In the genomic region with DNA sequence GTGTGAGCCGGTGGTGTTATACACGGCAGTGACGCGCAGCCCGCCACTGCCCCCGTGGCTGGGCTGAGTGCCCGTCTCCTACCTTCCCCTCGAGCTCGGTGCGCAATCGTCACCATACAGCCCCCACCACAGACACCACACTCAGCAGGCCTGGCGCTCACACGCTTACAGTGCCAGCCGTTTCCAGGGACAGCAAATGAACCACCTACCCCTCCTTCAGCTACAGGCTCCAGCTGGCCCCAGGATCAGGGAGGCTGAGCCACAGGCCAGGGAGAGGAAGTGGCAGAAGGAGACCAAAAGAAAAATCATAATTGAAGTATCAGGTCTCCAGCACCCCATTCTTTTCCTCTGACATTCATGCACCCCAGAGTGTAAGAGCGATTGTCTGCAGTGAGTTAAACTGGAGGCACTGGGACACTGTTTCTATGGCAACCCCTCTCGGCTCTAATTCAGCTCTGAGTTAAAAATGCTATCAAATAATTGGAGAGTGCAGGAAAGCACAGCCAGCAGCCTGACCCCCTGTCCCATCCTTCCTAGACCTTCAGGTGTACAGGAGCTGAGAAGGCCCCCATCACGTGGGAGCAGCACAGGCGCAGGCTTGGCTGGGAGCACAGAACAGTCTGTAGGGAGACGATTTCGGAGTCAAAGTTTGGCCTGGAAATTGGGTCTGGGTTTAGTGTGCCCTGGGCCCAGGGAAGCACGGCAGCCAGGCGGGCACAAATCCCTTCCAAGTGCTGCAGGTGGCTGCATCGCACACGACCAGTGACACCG, we compare ENCODE assay signal across 16 cellular contexts. TPM values are rescaled to one million over a fixed set of nuclear protein-coding genes. Genes with fewer than 3 reads are reported as not detected.
DNase-seq lines count a peak whose midpoint lies in the region; ATAC-seq and TF ChIP-seq lines count a peak whose summit lies in the region.
"Had no signal": no experiment of that assay in that cellular context is flagged by ENCODE, and none has a peak within 500 bp of the region (broad histone marks: within the 10 kb centered on the region; RNA-seq: fewer than 3 reads in every experiment).

No MANE protein-coding gene starts in this region.

- H3K27me3 Mint-ChIP-seq in CD14-positive monocyte (ENCODE audit: low read depth in 3 of 3) (peaks cover 4 to 11% (median 9%) of the 10 kb centered on the region in 3 donors), H9 (ENCODE audit: low read depth) (peaks cover 11% of the 10 kb centered on the region), WTC11 (ENCODE audit: low read depth) (no peaks in the 10 kb centered on the region)

- H3K27ac ChIP-seq in neural cell (ENCODE audit: low read length) (peak overlapping the region; percentile 50), H9 (ENCODE audit: insufficient read length, low read depth, low read length) (no peak overlapping the region), hepatocyte (no peak overlapping the region)
- H3K27ac ChIP-seq: ovary, SK-N-MC had no signal

- H3K18ac ChIP-seq in H9 (ENCODE audit: insufficient read length, low read depth, low read length) = no peak overlapping the region

- no peak overlapping the region for H2BK15ac ChIP-seq in H9 (ENCODE audit: low read depth, low read length)

- H3K27ac Mint-ChIP-seq in CD14-positive monocyte (peak overlapping the region in 2 of 7 donors; percentile 15 to 63), H9 (0 out of 7 replicates have a peak overlapping the region, but pooled peaks of 1 of the 3 experiments have one; percentile 68), WTC11 (no peak overlapping the region)
- H3K27ac Mint-ChIP-seq: activated B cell treated with CpG ODN at 0.5 μM for 24 hours; activated naive CD4-positive, alpha-beta T cell treated with anti-CD3 and anti-CD28 coated beads, Interleukin-2, amount 10 ng/mL, durations not matched to agents 7 days and 5 days; mesothelial cell of epicardium had no signal

- CTCF ChIA-PET in WTC11 (lab: Charles Lee) = interaction anchor here (0.9 to 3.6 kb wide), 3 partner anchors 39 to 102 kb away, joined by 3 to 13 read pairs (median 4); no protein-coding TSS in a partner anchor

- DNase-seq in CD14-positive monocyte (ENCODE audit: low spot score) (peak; percentile 32), NCI-H1694 treated with DMSO at 0.1 percent for 48 hours (lab: John Stamatoyannopoulos, UW) (peak; percentile 91), astrocyte of the hippocampus (ENCODE audit: low read depth, low spot score) (peak; percentile 28), H9 (no peak), WTC11 (ENCODE audit: low spot score) (no peak), hepatocyte (ENCODE audit: low spot score) (no peak), T-helper 9 cell (no peak)
- DNase-seq: activated B cell treated with CpG ODN at 0.5 μM for 24 hours; activated naive CD4-positive, alpha-beta T cell treated with anti-CD3 and anti-CD28 coated beads, Interleukin-2, amount 10 ng/mL, durations not matched to agents 7 days and 5 days; immature natural killer cell; NCI-H2029 had no signal

- no peaks in the 10 kb centered on the region; the same call in 1 of the 2 replicates for H3K4me1 ChIP-seq in H9 (ENCODE audit: insufficient read depth, low read length)
- no peaks in the 10 kb centered on the region for H3K4me1 ChIP-seq in hepatocyte (ENCODE audit: insufficient read depth)

- no peak overlapping the region for H3K14ac ChIP-seq in H9 (ENCODE audit: insufficient read depth, low read length)

- TF ChIP-seq EP300 in neural cell (conservative IDR thresholded peaks at IDR 0.05; ENCODE audit: poor library complexity, severe bottlenecking) = no peak

- H2BK12ac ChIP-seq in H9 (ENCODE audit: insufficient read length, low read depth, low read length) = no peak overlapping the region

- no peak for TF ChIP-seq CTCF in CD14-positive monocyte (IDR thresholded peaks at IDR 0.05)
- TF ChIP-seq CTCF in neural cell (IDR thresholded peaks at IDR 0.05; ENCODE audit: poor library complexity, severe bottlenecking) = no peak
- TF ChIP-seq CTCF in H9 (conservative IDR thresholded peaks at IDR 0.05) = no peak
- TF ChIP-seq CTCF in WTC11 (IDR thresholded peaks at IDR 0.05) = no peak
- TF ChIP-seq CTCF in hepatocyte (IDR thresholded peaks at IDR 0.05; ENCODE audit: poor library complexity) = no peak

- H3K36me3 Mint-ChIP-seq in CD14-positive monocyte (no peaks in the 10 kb centered on the region), H9 (ENCODE audit: insufficient read depth in 1 of 3, low read depth in 3 of 3) (no peaks in the 10 kb centered on the region), WTC11 (no peaks in the 10 kb centered on the region)
- H3K36me3 Mint-ChIP-seq: activated naive CD4-positive, alpha-beta T cell treated with anti-CD3 and anti-CD28 coated beads, Interleukin-2, amount 10 ng/mL, durations not matched to agents 7 days and 5 days; immature natural killer cell; mesothelial cell of epicardium had no signal

- no peaks in the 10 kb centered on the region for H4K20me1 ChIP-seq in neural cell (ENCODE audit: insufficient read depth)
- H4K20me1 ChIP-seq in H9 (ENCODE audit: control insufficient read depth, insufficient read depth, insufficient read length) = no peaks in the 10 kb centered on the region
- H4K20me1 ChIP-seq in hepatocyte (ENCODE audit: insufficient read depth, poor library complexity, severe bottlenecking) = no peaks in the 10 kb centered on the region

- no peaks in the 10 kb centered on the region for H3K36me3 ChIP-seq in neural cell (ENCODE audit: insufficient read depth, low read length)
- no peaks in the 10 kb centered on the region for H3K36me3 ChIP-seq in hepatocyte (replicated peaks; ENCODE audit: insufficient read depth, low read depth)
- H3K36me3 ChIP-seq: ovary had no signal

- H3K4ac ChIP-seq in H9 (ENCODE audit: low read depth, low read length) = no peak overlapping the region

- H3K79me1 ChIP-seq in H9 (ENCODE audit: insufficient read depth, low read depth, low read length, poor library complexity, severe bottlenecking) = no peaks in the 10 kb centered on the region

- H3K4me2 ChIP-seq in neural cell (ENCODE audit: low read length) (peak overlapping the region; percentile 17), H9 (ENCODE audit: insufficient read depth, insufficient read length, low read length) (no peak overlapping the region), hepatocyte (no peak overlapping the region)

- no peak overlapping the region for H2AFZ ChIP-seq in neural cell (ENCODE audit: low read depth, low read length)
- H2AFZ ChIP-seq in H9 (ENCODE audit: low read length) = no peak overlapping the region
- H2AFZ ChIP-seq in hepatocyte = no peak overlapping the region

- TF ChIP-seq RAD21 in neural cell (conservative IDR thresholded peaks at IDR 0.05) = no peak

- ATAC-seq in WTC11 = no peak

- no peaks in the 10 kb centered on the region for H3K9me3 ChIP-seq in neural cell (ENCODE audit: low read length)
- H3K9me3 ChIP-seq in H9 (ENCODE audit: control insufficient read depth, low read depth, low read length) = no peaks in the 10 kb centered on the region
- no peaks in the 10 kb centered on the region for H3K9me3 ChIP-seq in hepatocyte (ENCODE audit: low read depth)
- H3K9me3 ChIP-seq: ovary had no signal

- no peak overlapping the region for H4K91ac ChIP-seq in H9 (ENCODE audit: insufficient read length, low read depth, low read length)

- no peak overlapping the region for H2BK120ac ChIP-seq in H9 (ENCODE audit: low read depth, low read length, poor library complexity, severe bottlenecking)

- no peaks in the 10 kb centered on the region for H3K23me2 ChIP-seq in H9 (ENCODE audit: insufficient read length, low read depth, low read length, poor library complexity, severe bottlenecking)

- H2BK20ac ChIP-seq in H9 (ENCODE audit: low read depth, low read length, poor library complexity, severe bottlenecking) = no peak overlapping the region

- no peak overlapping the region for H3K23ac ChIP-seq in H9 (ENCODE audit: insufficient read length, low read depth, low read length)

- no peak overlapping the region for H3K4me3 Mint-ChIP-seq in CD14-positive monocyte
- no peak overlapping the region for H3K4me3 Mint-ChIP-seq in H9
- H3K4me3 Mint-ChIP-seq in WTC11 = no peak overlapping the region
- H3K4me3 Mint-ChIP-seq: activated B cell treated with CpG ODN at 0.5 μM for 24 hours; activated naive CD4-positive, alpha-beta T cell treated with anti-CD3 and anti-CD28 coated beads, Interleukin-2, amount 10 ng/mL, durations not matched to agents 7 days and 5 days; central memory CD8-positive, alpha-beta T cell; immature natural killer cell; mesothelial cell of epicardium had no signal

- POLR2A ChIA-PET in WTC11 (lab: Charles Lee) = no interaction called here

- no peak overlapping the region for H2AK5ac ChIP-seq in H9 (ENCODE audit: insufficient read length, low read length)

- H3T11ph ChIP-seq in H9 (ENCODE audit: low read length) = no peak overlapping the region

- H3K56ac ChIP-seq in H9 (ENCODE audit: insufficient read length, low read depth, low read length) = no peak overlapping the region

- H3K79me2 ChIP-seq in neural cell (replicated peaks; ENCODE audit: insufficient read depth, low read length) = no peaks in the 10 kb centered on the region
- H3K79me2 ChIP-seq in H9 (ENCODE audit: insufficient read depth, low read length) = no peaks in the 10 kb centered on the region
- H3K79me2 ChIP-seq in hepatocyte = no peaks in the 10 kb centered on the region

- H3K9me3 Mint-ChIP-seq in CD14-positive monocyte (peaks cover 0 to 2% (median 0%) of the 10 kb centered on the region in 7 donors), H9 (no peaks in the 10 kb centered on the region; a peak in 1 of 5 replicates), WTC11 (no peaks in the 10 kb centered on the region)
- H3K9me3 Mint-ChIP-seq: activated B cell treated with CpG ODN at 0.5 μM for 24 hours; activated naive CD4-positive, alpha-beta T cell treated with anti-CD3 and anti-CD28 coated beads, Interleukin-2, amount 10 ng/mL, durations not matched to agents 7 days and 5 days; central memory CD8-positive, alpha-beta T cell; immature natural killer cell; mesothelial cell of epicardium had no signal

- H3K9ac ChIP-seq in neural cell (ENCODE audit: low read length) = peak overlapping the region; percentile 37
- no peak overlapping the region for H3K9ac ChIP-seq in H9 (ENCODE audit: extremely low read depth, insufficient read length, low read length)

- H3K27me3 ChIP-seq in neural cell (ENCODE audit: insufficient read depth, low read depth, low read length) = no peaks in the 10 kb centered on the region
- no peaks in the 10 kb centered on the region for H3K27me3 ChIP-seq in H9 (ENCODE audit: insufficient read depth, low read length)
- no peaks in the 10 kb centered on the region for H3K27me3 ChIP-seq in hepatocyte
- H3K27me3 ChIP-seq: ovary had no signal

- H3F3A ChIP-seq in neural cell (ENCODE audit: insufficient read depth, low read length, poor library complexity, severe bottlenecking) = no peaks in the 10 kb centered on the region

- intact Hi-C loops in CD14-positive monocyte (cut with micrococcal nuclease) = no loop called here

- peaks cover 28% of the 10 kb centered on the region for H3K4me1 Mint-ChIP-seq in CD14-positive monocyte
- H3K4me1 Mint-ChIP-seq in H9 = peaks cover 17 to 44% of the 10 kb centered on the region in 2 experiments
- H3K4me1 Mint-ChIP-seq in WTC11 = peaks cover 27% of the 10 kb centered on the region
- H3K4me1 Mint-ChIP-seq: activated naive CD4-positive, alpha-beta T cell treated with anti-CD3 and anti-CD28 coated beads, Interleukin-2, amount 10 ng/mL, durations not matched to agents 7 days and 5 days; central memory CD8-positive, alpha-beta T cell; immature natural killer cell; mesothelial cell of epicardium had no signal

- H3K4me3 ChIP-seq in neural cell (ENCODE audit: low read length) = peak overlapping the region; percentile 37
- H3K4me3 ChIP-seq in hepatocyte = no peak overlapping the region
- H3K4me3 ChIP-seq: ovary, SK-N-MC had no signal

- H2BK5ac ChIP-seq in H9 (ENCODE audit: insufficient read length, low read length) = no peak overlapping the region

- H3K9me2 ChIP-seq in neural cell (ENCODE audit: insufficient read depth, low read length) (no peaks in the 10 kb centered on the region), hepatocyte (replicated peaks; ENCODE audit: insufficient read depth) (no peaks in the 10 kb centered on the region)

- H4K8ac ChIP-seq in H9 (replicated peaks; ENCODE audit: insufficient read length, low read depth, low read length) = no peak overlapping the region

- no CpG with 5 or more reads among the region's 25 CpGs for WGBS in H9 (ENCODE audit: extremely low coverage, insufficient read length, low lambda C conversion rate)
- WGBS in hepatocyte (ENCODE audit: low lambda C conversion rate, missing lambda C conversion rate) = 87% methylated on average over 25 of the region's 25 CpGs

- H4K5ac ChIP-seq in H9 (ENCODE audit: insufficient read length, low read depth, low read length) = no peak overlapping the region

RNA-seq across cellular contexts. Expression of a gene that starts 18.0 kb away (rescaled TPM):
- polyA plus RNA-seq in CD14-positive monocyte = not detected
- 2.4 and 4.1 TPM in 2 replicates for polyA plus RNA-seq in neural cell
- 0.93 TPM in 1 of 2 replicates, not detected in the other for polyA minus RNA-seq in neural cell
- not detected in 2 replicates for total RNA-seq in H9 (2021)
- 0.30 to 0.66 TPM (median 0.34 TPM) in 3 replicates for total RNA-seq in WTC11 (2021)
- not detected in 2 replicates for total RNA-seq in hepatocyte
- polyA plus RNA-seq in hepatocyte = not detected in 2 replicates
- total RNA-seq: activated B cell treated with CpG ODN at 0.5 μM for 24 hours, ovary had no signal
- polyA plus RNA-seq: immature natural killer cell, ovary had no signal

Comparison
In these comparisons a context has a peak if more than half of its experiments do, and no peak if none do; other contexts are left out.
1. DNase-seq: peak in CD14-positive monocyte (single experiment), NCI-H1694 treated with DMSO at 0.1 percent for 48 hours (single experiment) and astrocyte of the hippocampus (single experiment); none in H9 (single experiment), WTC11 (single experiment), hepatocyte (single experiment) and T-helper 9 cell (single experiment).